ENCODE assay signal across 8 cellular contexts in the genomic region with DNA sequence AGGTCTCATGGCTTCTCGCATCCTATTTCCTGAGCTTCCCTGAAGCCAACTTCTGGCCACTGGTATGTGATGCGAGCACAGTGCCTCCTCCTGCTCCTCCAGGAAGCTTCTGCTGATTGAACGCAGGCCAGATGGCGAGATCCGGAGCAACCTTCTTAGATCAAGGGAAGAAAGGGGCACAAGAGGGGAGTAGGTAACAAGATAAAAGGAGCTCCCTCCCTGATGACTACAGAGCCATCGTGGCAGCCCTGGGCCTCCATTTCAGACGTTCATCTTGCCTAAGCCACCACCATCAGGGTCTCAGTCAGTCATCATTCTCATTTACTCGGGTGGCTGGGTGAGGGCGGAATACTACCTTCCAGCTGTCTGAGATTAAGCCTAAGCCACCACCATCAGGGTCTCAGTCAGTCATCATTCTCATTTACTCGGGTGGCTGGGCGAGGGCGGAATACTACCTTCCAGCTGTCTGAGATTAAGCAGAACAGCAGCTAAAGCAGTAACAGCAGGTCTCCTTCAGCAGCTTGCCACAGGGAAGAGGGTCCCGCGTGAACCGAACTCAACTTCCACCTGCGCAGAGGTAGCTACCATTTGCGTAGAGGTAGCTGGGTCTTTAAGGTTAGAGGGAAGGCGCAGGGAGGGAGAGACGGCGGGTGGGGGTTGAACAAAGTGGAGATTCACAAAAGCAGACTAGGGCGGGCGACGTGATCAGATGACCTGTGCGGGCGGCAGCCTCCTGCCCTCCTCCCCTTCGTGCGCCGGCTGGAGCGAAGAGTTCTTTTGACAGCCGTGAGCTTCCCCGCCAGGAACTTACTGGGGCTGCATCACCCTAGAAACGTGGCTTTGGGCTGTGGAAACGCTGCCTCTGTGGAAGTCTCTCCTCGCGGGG. TPM values are rescaled to one million over a fixed set of nuclear protein-coding genes. Genes with fewer than 3 reads are reported as not detected.
DNase-seq lines count a peak whose midpoint lies in the region; ATAC-seq and TF ChIP-seq lines count a peak whose summit lies in the region.

No MANE protein-coding gene starts in this region.

- ATAC-seq in GM19043 (IDR thresholded peaks at IDR 0.05; ENCODE audit: low read depth, unreplicated experiment) (peak; percentile 27), HG03342 (IDR thresholded peaks at IDR 0.05; ENCODE audit: unreplicated experiment) (peak; percentile 51), RWPE2 (ENCODE audit: low read depth) (peak; percentile 25), aorta (ENCODE audit: low FRiP score) (peak; percentile 61)

- peak overlapping the region; percentile 97 for H3K4me3 Mint-ChIP-seq in activated naive CD8-positive, alpha-beta T cell

- H3K4me3 ChIP-seq in BE2C (ENCODE audit: low read depth, low read length): peak overlapping the region; percentile 89
- peak overlapping the region; percentile 53 for H3K4me3 ChIP-seq in RWPE2 (ENCODE audit: severe bottlenecking)
- H3K4me3 ChIP-seq in prostate gland: peak overlapping the region; percentile 75 to 76
- peak overlapping the region; percentile 51 to 90 for H3K4me3 ChIP-seq in aorta (ENCODE audit: low read length in 2 of 2)

- no peaks in the 10 kb centered on the region for H3K9me3 Mint-ChIP-seq in activated naive CD8-positive, alpha-beta T cell (ENCODE audit: low read depth)

- H3K27me3 ChIP-seq in BE2C (no peaks in the 10 kb centered on the region), RWPE2 (ENCODE audit: insufficient read depth, poor library complexity, severe bottlenecking) (no peaks in the 10 kb centered on the region), prostate gland (replicated peaks; ENCODE audit: insufficient read depth) (no peaks in the 10 kb centered on the region), aorta (ENCODE audit: control insufficient read depth in 1 of 2, insufficient read depth in 2 of 2, low read length in 1 of 2) (no peaks in the 10 kb centered on the region)

- H3K27ac ChIP-seq in RWPE2 (ENCODE audit: poor library complexity, severe bottlenecking): peak overlapping the region; percentile 67
- H3K27ac ChIP-seq in prostate gland: peak overlapping the region; percentile 95 to 97
- H3K27ac ChIP-seq in aorta (ENCODE audit: low read depth in 1 of 2, low read length in 2 of 2): peak overlapping the region; percentile 49 to 85

- H3K9me3 ChIP-seq in BE2C (no peaks in the 10 kb centered on the region), RWPE2 (ENCODE audit: severe bottlenecking) (peaks cover 6% of the 10 kb centered on the region), prostate gland (no peaks in the 10 kb centered on the region), aorta (ENCODE audit: control insufficient read depth, low read length) (no peaks in the 10 kb centered on the region)

- H3K27me3 Mint-ChIP-seq in activated naive CD8-positive, alpha-beta T cell: no peaks in the 10 kb centered on the region

- 29% methylated on average over 35 of the region's 35 CpGs for WGBS in prostate gland
- WGBS in aorta, 2 donors: 38 to 39% methylated on average over 35 of the region's 35 CpGs

- H3K4me1 Mint-ChIP-seq in activated naive CD8-positive, alpha-beta T cell (ENCODE audit: low read depth): peaks cover 62% of the 10 kb centered on the region

- peak overlapping the region; percentile 98 for H3K27ac Mint-ChIP-seq in activated naive CD8-positive, alpha-beta T cell

- no peaks in the 10 kb centered on the region; the same call in 1 of the 2 replicates for H3K4me1 ChIP-seq in BE2C
- H3K4me1 ChIP-seq in RWPE2 (ENCODE audit: insufficient read depth, poor library complexity, severe bottlenecking): peaks cover 16% of the 10 kb centered on the region
- H3K4me1 ChIP-seq in prostate gland (replicated peaks): peaks cover 9% of the 10 kb centered on the region
- no peaks in the 10 kb centered on the region for H3K4me1 ChIP-seq in aorta (ENCODE audit: control insufficient read depth in 1 of 2, insufficient read depth in 2 of 2, low read length in 2 of 2)

- DNase-seq in BE2C (peak; percentile 49), RWPE2 (ENCODE audit: low spot score) (no peak), cardiac septum (ENCODE audit: low spot score) (peak; percentile 88), prostate gland (ENCODE audit: low spot score) (peak; percentile 50), aorta (peak in 1 of 2 donors; percentile 89)

- TF ChIP-seq POLR2A in prostate gland (IDR thresholded peaks at IDR 0.05): no peak

- H3K36me3 Mint-ChIP-seq in activated naive CD8-positive, alpha-beta T cell: peaks cover 6% of the 10 kb centered on the region

- intact Hi-C loops in cardiac septum (cut with DNase I): loop anchor here (1.0 to 2.0 kb wide), 2 partner anchors 20 to 30 kb away; a partner anchor contains a TSS
- intact Hi-C loops in prostate gland (cut with DNase I): no loop called here
- intact Hi-C loops in aorta (cut with DNase I): loop anchor here in 1 of 2 donors (2.0 to 10.0 kb wide), 2 partner anchors 30 to 46 kb away; a partner anchor contains a TSS

- TF ChIP-seq CTCF in BE2C (IDR thresholded peaks at IDR 0.05; ENCODE audit: low read depth, low read length): no peak
- TF ChIP-seq CTCF in RWPE2 (IDR thresholded peaks at IDR 0.05; ENCODE audit: poor library complexity, severe bottlenecking): no peak
- TF ChIP-seq CTCF in prostate gland (IDR thresholded peaks at IDR 0.05): no peak

- H3K36me3 ChIP-seq in BE2C: no peaks in the 10 kb centered on the region
- peaks cover 10% of the 10 kb centered on the region for H3K36me3 ChIP-seq in RWPE2 (ENCODE audit: low read depth)
- H3K36me3 ChIP-seq in prostate gland: no peaks in the 10 kb centered on the region
- no peaks in the 10 kb centered on the region for H3K36me3 ChIP-seq in aorta (ENCODE audit: control insufficient read depth in 1 of 2, insufficient read depth in 2 of 2, low read length in 1 of 2)

RNA-seq across cellular contexts. Expression of a gene that starts 27.9 kb away (rescaled TPM):
- polyA plus RNA-seq in BE2C (2012; ENCODE audit: insufficient read depth, insufficient read length, low read depth): 120 TPM
- 66.0 TPM for total RNA-seq in cardiac septum
- 100 to 1,000 TPM; 142 to 159 TPM for total RNA-seq in prostate gland
- total RNA-seq in aorta: 100 to 1,000 TPM; 143 to 180 TPM
- polyA plus RNA-seq in aorta: 10 to 100 TPM; 60.5 to 79.5 TPM

RNA-seq across cellular contexts. Expression of a gene that starts 30.6 kb away (rescaled TPM):
- 44.8 TPM for polyA plus RNA-seq in BE2C (2012; ENCODE audit: insufficient read depth, insufficient read length, low read depth)
- 19.4 TPM for total RNA-seq in cardiac septum
- 10 to 100 TPM; 24.5 to 28.1 TPM for total RNA-seq in prostate gland
- total RNA-seq in aorta: 10 to 100 TPM; 20.2 to 24.7 TPM
- polyA plus RNA-seq in aorta: 10 to 100 TPM in 1 of 2 donors, 1 to 10 TPM in 1; 6.5 to 12.0 TPM
